In genomic region chr4:142719854-142720541, GRCh38 we compare ENCODE assay signal across 8 cellular contexts.
DNase-seq lines count a peak whose midpoint lies in the region; ATAC-seq and TF ChIP-seq lines count a peak whose summit lies in the region.

No MANE protein-coding gene starts in this region.

- no peak overlapping the region for H3K9ac ChIP-seq in fibroblast of lung (ENCODE audit: insufficient read depth, low read length)

- intact Hi-C loops in PC-9 (cut with micrococcal nuclease; ENCODE audit: unreplicated experiment): loop anchor here (1.0 to 5.0 kb wide), 7 partner anchors 97 to 593 kb away; no protein-coding TSS in a partner anchor
- intact Hi-C loops in upper lobe of right lung (cut with DNase I): no loop called here
- intact Hi-C loops in spleen (cut with DNase I; ENCODE audit: low total_unique reads): no loop called here

- peak; percentile 21 for DNase-seq in AG08395 (ENCODE audit: low spot score)
- DNase-seq in GM06990 (ENCODE audit: extremely low read depth, insufficient read length): no peak
- peak in 1 of 2 experiments; percentile 65 for DNase-seq in PC-9
- DNase-seq in fibroblast of lung (ENCODE audit: low read depth in 2 of 2): peak; percentile 48 to 71
- DNase-seq in upper lobe of right lung: no peak
- DNase-seq in spleen: no peak
- DNase-seq in NCI-H1930 (lab: John Stamatoyannopoulos, UW): no peak
- DNase-seq in effector memory CD4-positive, alpha-beta T cell: no peak

- no TSS peak for BruUV-seq in PC-9 (replicated peaks; lab: Mats Ljungman, UMichigan)

- H3K79me2 ChIP-seq in PC-9 (ENCODE audit: low read depth) (no peaks in the 10 kb centered on the region), fibroblast of lung (ENCODE audit: control insufficient read depth, insufficient read depth, low read length) (no peaks in the 10 kb centered on the region)

- peaks cover 6% of the 10 kb centered on the region; the same call in 1 of the 2 replicates for H3F3A ChIP-seq in PC-9 (ENCODE audit: insufficient read depth, low read depth)

- WGBS in spleen, 5 donors: 52 to 71% (median 53%) methylated on average over 5 of the region's 5 CpGs

- H3K27ac ChIP-seq in PC-9 (peak overlapping the region; percentile 64), fibroblast of lung (ENCODE audit: insufficient read depth, low read length) (no peak overlapping the region), upper lobe of right lung (no peak overlapping the region), spleen (no peak overlapping the region)
- no peak overlapping the region for H3K27ac ChIP-seq in effector memory CD4-positive, alpha-beta T cell (ENCODE audit: insufficient read depth, low read length, poor library complexity, severe bottlenecking)

- H4K20me1 ChIP-seq in PC-9 (ENCODE audit: insufficient read depth) (no peaks in the 10 kb centered on the region), fibroblast of lung (ENCODE audit: control insufficient read depth, extremely low read depth, insufficient read depth, low read length) (no peaks in the 10 kb centered on the region)

- no peak for TF ChIP-seq POLR2A in spleen (IDR thresholded peaks at IDR 0.05)

- no peaks in the 10 kb centered on the region for H3K9me2 ChIP-seq in PC-9 (ENCODE audit: insufficient read depth)

- H3K4me3 ChIP-seq in GM06990 (replicated peaks; ENCODE audit: low read depth, low read length) (no peak overlapping the region), PC-9 (no peak overlapping the region), fibroblast of lung (replicated peaks in 1 of 4; ENCODE audit: control extremely low read depth in 1 of 4, insufficient read depth in 1 of 4, low read depth in 3 of 4, low read length in 4 of 4) (no peak overlapping the region), upper lobe of right lung (no peak overlapping the region), spleen (no peak overlapping the region)
- no peak overlapping the region for H3K4me3 ChIP-seq in effector memory CD4-positive, alpha-beta T cell (ENCODE audit: insufficient read depth, low read depth, low read length, poor library complexity, severe bottlenecking)

- 0 out of 2 replicates have a peak overlapping the region, but pooled peaks have one; percentile 7 for H3K4me2 ChIP-seq in PC-9
- no peak overlapping the region for H3K4me2 ChIP-seq in fibroblast of lung (ENCODE audit: extremely low read depth, insufficient read depth, low read length)

- CTCF ChIA-PET in PC-9 (lab: Charles Lee): interaction anchor here (0.5 to 2.0 kb wide), 8 partner anchors 11 to 1243 kb away, joined by 3 to 6 read pairs (median 4); no protein-coding TSS in a partner anchor

- no peaks in the 10 kb centered on the region for H3K36me3 ChIP-seq in GM06990 (ENCODE audit: control insufficient read depth, insufficient read depth, low read length)
- no peaks in the 10 kb centered on the region for H3K36me3 ChIP-seq in PC-9 (ENCODE audit: low read depth)
- no peaks in the 10 kb centered on the region for H3K36me3 ChIP-seq in fibroblast of lung (ENCODE audit: control insufficient read depth, insufficient read depth, low read length)
- no peaks in the 10 kb centered on the region for H3K36me3 ChIP-seq in upper lobe of right lung
- no peaks in the 10 kb centered on the region for H3K36me3 ChIP-seq in spleen
- H3K36me3 ChIP-seq in effector memory CD4-positive, alpha-beta T cell (ENCODE audit: control insufficient read depth, insufficient read depth, low read length): no peaks in the 10 kb centered on the region

- POLR2A ChIA-PET in PC-9 (lab: Charles Lee; ENCODE audit: unreplicated experiment): interaction anchor here (0.6 to 0.9 kb wide), 3 partner anchors 97 to 371 kb away, joined by 5 to 18 read pairs (median 9); no protein-coding TSS in a partner anchor

- H3K4me1 ChIP-seq in PC-9 (replicated peaks; ENCODE audit: insufficient read depth) (peaks cover 16% of the 10 kb centered on the region), fibroblast of lung (ENCODE audit: control insufficient read depth, extremely low read depth, insufficient read depth, low read length) (no peaks in the 10 kb centered on the region), upper lobe of right lung (no peaks in the 10 kb centered on the region), spleen (no peaks in the 10 kb centered on the region)
- H3K4me1 ChIP-seq in effector memory CD4-positive, alpha-beta T cell (ENCODE audit: control insufficient read depth, insufficient read depth, low read length, poor library complexity, severe bottlenecking): peaks cover 3% of the 10 kb centered on the region

- ATAC-seq in upper lobe of right lung: no peak

- H2AFZ ChIP-seq in PC-9: no peak overlapping the region
- H2AFZ ChIP-seq in fibroblast of lung (ENCODE audit: low read length): no peak overlapping the region

- H3K27me3 ChIP-seq in GM06990 (replicated peaks; ENCODE audit: control insufficient read depth, insufficient read depth, low read length) (no peaks in the 10 kb centered on the region), PC-9 (ENCODE audit: insufficient read depth, low read depth) (no peaks in the 10 kb centered on the region), fibroblast of lung (ENCODE audit: control insufficient read depth, insufficient read depth, low read length) (no peaks in the 10 kb centered on the region), upper lobe of right lung (no peaks in the 10 kb centered on the region), spleen (replicated peaks in 1 of 7) (no peaks in the 10 kb centered on the region)
- H3K27me3 ChIP-seq in effector memory CD4-positive, alpha-beta T cell (replicated peaks; ENCODE audit: control insufficient read depth, insufficient read depth, low read length, poor library complexity, severe bottlenecking): no peaks in the 10 kb centered on the region

- H3K9me3 ChIP-seq in PC-9 (ENCODE audit: insufficient read depth, low read depth) (no peaks in the 10 kb centered on the region; the same call in none of the 2 replicates), fibroblast of lung (ENCODE audit: control insufficient read depth, insufficient read depth, low read depth, low read length) (no peaks in the 10 kb centered on the region), upper lobe of right lung (no peaks in the 10 kb centered on the region), spleen (peaks cover 0 to 4% (median 0%) of the 10 kb centered on the region in 8 donors)
- no peaks in the 10 kb centered on the region for H3K9me3 ChIP-seq in effector memory CD4-positive, alpha-beta T cell (ENCODE audit: control insufficient read depth, low read length)

- TF ChIP-seq CTCF in GM06990 (IDR thresholded peaks at IDR 0.05; ENCODE audit: insufficient read depth, low read length, poor library complexity, severe bottlenecking) (peak; percentile 49), PC-9 (conservative IDR thresholded peaks at IDR 0.05) (peak; percentile 63), fibroblast of lung (conservative IDR thresholded peaks at IDR 0.05 in 1 of 2, IDR thresholded peaks at IDR 0.05 in 1 of 2; ENCODE audit: low read depth in 1 of 2, low read length in 2 of 2) (peak; percentile 45 to 55), upper lobe of right lung (IDR thresholded peaks at IDR 0.05) (peak; percentile 47), spleen (IDR thresholded peaks at IDR 0.05 in 8 of 11, conservative IDR thresholded peaks at IDR 0.05 in 3 of 11) (peak in 4 of 11 experiments; percentile 10 to 41 (median 21))

Comparison
In these comparisons a context has a peak if more than half of its experiments do, and no peak if none do; other contexts are left out.
1. DNase-seq: peak in AG08395 (single experiment) and fibroblast of lung (2 of 2); none in GM06990 (single experiment), upper lobe of right lung (single experiment), spleen (single experiment), NCI-H1930 (0 of 2) and effector memory CD4-positive, alpha-beta T cell (0 of 3).